In genomic region chr19:13797058-13797440, GRCh38 we compare ENCODE assay signal across 9 cellular contexts.
DNase-seq lines count a peak whose midpoint lies in the region; TF ChIP-seq lines count a peak whose summit lies in the region.
"Had no signal": no experiment of that assay in that cellular context is flagged by ENCODE, and none has a peak within 500 bp of the region (broad histone marks: within the 10 kb centered on the region; RNA-seq: fewer than 3 reads in every experiment).

No MANE protein-coding gene starts in this region.

- peaks cover 13% of the 10 kb centered on the region for H3K36me3 Mint-ChIP-seq in nephron (ENCODE audit: low read depth)

- no peaks in the 10 kb centered on the region for H3K27me3 Mint-ChIP-seq in nephron (ENCODE audit: low read depth)

- peak overlapping the region; percentile 32 to 87 (median 81) for H3K27ac Mint-ChIP-seq in nephron

- no peaks in the 10 kb centered on the region for H3K36me3 ChIP-seq in ACC112 (ENCODE audit: insufficient read depth, low read length)
- peaks cover 13% of the 10 kb centered on the region; the same call in 1 of the 2 replicates for H3K36me3 ChIP-seq in HUES6 (ENCODE audit: control insufficient read depth, insufficient read depth, low read length)

- H3K9me3 Mint-ChIP-seq in nephron, result no peaks in the 10 kb centered on the region

- no peaks in the 10 kb centered on the region for H3K9me3 ChIP-seq in HUES6 (ENCODE audit: control insufficient read depth, insufficient read depth, low read depth, low read length)

- no peaks in the 10 kb centered on the region for H3K27me3 ChIP-seq in ACC112 (ENCODE audit: insufficient read depth, low read length)
- no peaks in the 10 kb centered on the region for H3K27me3 ChIP-seq in HUES6 (ENCODE audit: control insufficient read depth, insufficient read depth, low read length)

- peaks cover 19% of the 10 kb centered on the region for H3K4me1 ChIP-seq in ACC112 (ENCODE audit: control insufficient read depth, insufficient read depth, low read length, unreplicated experiment)
- H3K4me1 ChIP-seq in HUES6 (ENCODE audit: control insufficient read depth, insufficient read depth, low read length), result peaks cover 6% of the 10 kb centered on the region; the same call in 1 of the 2 replicates

- H3K4me3 ChIP-seq in ACC112 (ENCODE audit: low read depth, low read length) (peak overlapping the region; percentile 88), HUES6 (ENCODE audit: low read depth, low read length) (0 out of 2 replicates have a peak overlapping the region, but pooled peaks have one; percentile 89), coronary artery (peak overlapping the region; percentile 94)

- TF ChIP-seq CTCF in coronary artery (IDR thresholded peaks at IDR 0.05) (no peak), nephron (IDR thresholded peaks at IDR 0.05; ENCODE audit: unreplicated experiment in 3 of 3) (no peak)

- no peak overlapping the region for H2AFZ ChIP-seq in ACC112 (ENCODE audit: low read length, unreplicated experiment)

- H3K9ac ChIP-seq in HUES6 (ENCODE audit: low read length), result no peak overlapping the region

- H3K27ac ChIP-seq in ACC112 (ENCODE audit: low read depth, low read length) (peak overlapping the region; percentile 91), HUES6 (ENCODE audit: low read depth, low read length) (no peak overlapping the region), coronary artery (peak overlapping the region; percentile 93 to 96)

- DNase-seq in coronary artery (ENCODE audit: low spot score) (no peak), DMS53 (lab: John Stamatoyannopoulos, UW) (no peak), NCI-H2196 treated with DMSO at 0.1 percent for 48 hours (lab: John Stamatoyannopoulos, UW; ENCODE audit: unreplicated experiment) (no peak), NCI-H2029 treated with DMSO at 0.1 percent for 48 hours (lab: John Stamatoyannopoulos, UW) (no peak)
- DNase-seq in activated CD4-positive, alpha-beta T cell treated with anti-CD3 and anti-CD28 coated beads for 4 hours, result no peak
- DNase-seq: stimulated activated CD4-positive, alpha-beta T cell treated with anti-CD3 and anti-CD28 coated beads, Interleukin-4, amount 100 ng/mL, for 1 hour had no signal

- H3K4me1 Mint-ChIP-seq in nephron, result peaks cover 29% of the 10 kb centered on the region

- H3K79me2 ChIP-seq in ACC112 (ENCODE audit: control insufficient read depth, insufficient read depth, low read length, unreplicated experiment), result peaks cover 5% of the 10 kb centered on the region

- H3K4me3 Mint-ChIP-seq in nephron, result peak overlapping the region; percentile 93 to 98 (median 94)
